In the genomic region with DNA sequence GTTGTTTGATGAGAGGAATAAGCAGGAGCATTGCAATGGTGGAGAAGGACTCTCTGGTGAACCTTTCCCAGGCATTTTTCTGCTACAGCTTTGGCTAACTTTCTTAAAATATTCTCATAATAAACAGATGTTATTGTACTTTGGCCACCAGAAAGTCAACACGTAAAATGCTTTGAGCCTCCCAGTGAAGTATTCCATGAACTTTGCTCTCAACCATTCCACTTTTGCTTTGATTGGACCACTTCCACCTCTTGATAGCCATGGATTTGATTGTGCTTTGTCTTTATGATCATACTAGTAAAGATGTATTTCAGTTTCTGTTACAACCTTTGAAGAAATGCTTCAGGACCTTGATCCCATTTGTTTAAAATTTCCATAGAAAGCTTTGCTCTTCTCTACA, we compare ENCODE assay signal across 18 cellular contexts.
A peak's percentile ranks its signal among the peaks of the same experiment; 100 is the strongest.
DNase-seq lines count a peak whose midpoint lies in the region; ATAC-seq, FAIRE-seq and TF ChIP-seq lines count a peak whose summit lies in the region.
"Had no signal": no experiment of that assay in that cellular context is flagged by ENCODE, and none has a peak within 500 bp of the region (broad histone marks: within the 10 kb centered on the region; RNA-seq: fewer than 3 reads in every experiment).

No MANE protein-coding gene starts in this region.

- H3K27ac ChIP-seq in osteoblast (ENCODE audit: low read depth, low read length), result no peak overlapping the region
- no peak overlapping the region for H3K27ac ChIP-seq in ovary
- H3K27ac ChIP-seq: 22Rv1, C4-2B, KMS-11 had no signal

- DNase-seq in EH (ENCODE audit: low read depth) (peak; percentile 59), brain pericyte (ENCODE audit: low read depth, low spot score) (peak; percentile 38), fibroblast of peridontal ligament (ENCODE audit: extremely low read depth) (peak; percentile 55), osteoblast (ENCODE audit: insufficient read length, low spot score, missing footprints) (no peak), NCI-H2227 (lab: John Stamatoyannopoulos, UW; ENCODE audit: unreplicated experiment) (no peak), ovary (no peak), GM12891 (ENCODE audit: insufficient read length, low spot score) (no peak)
- DNase-seq: AML-193, DMS79, NCI-H1417, NCI-H187 treated with DMSO at 0.1 percent for 48 hours, NCI-H226, NCI-H524 treated with DMSO at 0.1 percent for 48 hours had no signal

- H3K4me1 ChIP-seq in osteoblast (ENCODE audit: insufficient read depth, low read length) (peaks cover 3% of the 10 kb centered on the region), ovary (ENCODE audit: insufficient read depth) (no peaks in the 10 kb centered on the region)

- no peaks in the 10 kb centered on the region for H3K79me2 ChIP-seq in osteoblast (ENCODE audit: insufficient read depth, low read length)

- peak overlapping the region; percentile 38 for H2AFZ ChIP-seq in osteoblast (ENCODE audit: low read length)

- H3K4me3 ChIP-seq in osteoblast (ENCODE audit: insufficient read depth, low read length) (no peak overlapping the region), ovary (no peak overlapping the region)

- ATAC-seq in GM18519 (IDR thresholded peaks at IDR 0.05; ENCODE audit: low FRiP score, unreplicated experiment), result no peak

- no peak for TF ChIP-seq EP300 in ovary (IDR thresholded peaks at IDR 0.05)

- 0 to 14% (median 3%) methylated on average over 1 of the region's 1 CpG for WGBS in ovary, 3 donors

- H3K4me2 ChIP-seq in osteoblast (ENCODE audit: insufficient read depth, low read length), result no peak overlapping the region
- H3K4me2 ChIP-seq: KMS-11 had no signal

- H3K9me3 ChIP-seq in osteoblast (ENCODE audit: low read depth, low read length) (no peaks in the 10 kb centered on the region), ovary (no peaks in the 10 kb centered on the region)

- H3K36me3 ChIP-seq in osteoblast (ENCODE audit: insufficient read depth, low read length) (no peaks in the 10 kb centered on the region), ovary (no peaks in the 10 kb centered on the region)

- intact Hi-C loops in ovary (cut with DNase I), result no loop called here

- no peaks in the 10 kb centered on the region for H4K20me1 ChIP-seq in osteoblast (ENCODE audit: insufficient read depth, low read length)

- H3K27me3 ChIP-seq in osteoblast (ENCODE audit: insufficient read depth, low read length) (no peaks in the 10 kb centered on the region), ovary (no peaks in the 10 kb centered on the region)

- no peak for FAIRE-seq in GM12891 (lab: Jason Lieb, UNC)
- FAIRE-seq: D721Med had no signal

- TF ChIP-seq POLR2A in ovary (IDR thresholded peaks at IDR 0.05) (no peak), GM12891 (IDR thresholded peaks at IDR 0.05; ENCODE audit: low read depth, low read length) (no peak)

- TF ChIP-seq CTCF in osteoblast (IDR thresholded peaks at IDR 0.05; ENCODE audit: extremely low read depth, low read depth, low read length) (no peak), ovary (IDR thresholded peaks at IDR 0.05) (no peak)

TF ChIP-seq in GM12891, 5 proteins besides CTCF, POLR2A, EP300 and RAD21:
- no peak for TF ChIP-seq PAX5 (IDR thresholded peaks at IDR 0.05; ENCODE audit: insufficient read depth, low read length, severe bottlenecking)
- no peak for TF ChIP-seq POLR2AphosphoS5 (IDR thresholded peaks at IDR 0.05; ENCODE audit: low read depth, low read length)
- no peak for TF ChIP-seq TAF1 (IDR thresholded peaks at IDR 0.05; ENCODE audit: low read depth, low read length)
- no peak for TF ChIP-seq SPI1 (IDR thresholded peaks at IDR 0.05; ENCODE audit: low read depth, low read length)
- no peak for TF ChIP-seq POU2F2 (IDR thresholded peaks at IDR 0.05; ENCODE audit: low read depth, low read length)

Comparison
In these comparisons a context has a peak if more than half of its experiments do, and no peak if none do; other contexts are left out.
1. DNase-seq: peak in EH (single experiment), brain pericyte (single experiment) and fibroblast of peridontal ligament (single experiment); none in osteoblast (single experiment), NCI-H2227 (single experiment), ovary (0 of 5) and GM12891 (single experiment).